In genomic region chr18:46422552-46423055, GRCh38 we compare ENCODE assay signal across 13 cellular contexts.
DNase-seq lines count a peak whose midpoint lies in the region; ATAC-seq and TF ChIP-seq lines count a peak whose summit lies in the region.
"Had no signal": no experiment of that assay in that cellular context is flagged by ENCODE, and none has a peak within 500 bp of the region (broad histone marks: within the 10 kb centered on the region; RNA-seq: fewer than 3 reads in every experiment).

No MANE protein-coding gene starts in this region.

- no peak overlapping the region for H3K4me3 ChIP-seq in MG63
- H3K4me3 ChIP-seq in fibroblast of the aortic adventitia (ENCODE audit: low read depth, low read length) = no peak overlapping the region
- H3K4me3 ChIP-seq: BLaER1 treated with 17β-estradiol and CSF1 and Interleukin-3, amounts not matched to agents 10 nM and 100 nM had no signal

- intact Hi-C loops in posterior vena cava (cut with DNase I) = no loop called here

- H3K36me3 ChIP-seq in MG63 = no peaks in the 10 kb centered on the region

- no peak overlapping the region for H3K27ac Mint-ChIP-seq in activated CD8-positive, alpha-beta memory T cell treated with anti-CD3 and anti-CD28 coated beads, Interleukin-2, amount 10 ng/mL, durations not matched to agents 7 days and 5 days

- H3K36me3 Mint-ChIP-seq in activated CD8-positive, alpha-beta memory T cell treated with anti-CD3 and anti-CD28 coated beads, Interleukin-2, amount 10 ng/mL, durations not matched to agents 7 days and 5 days = no peaks in the 10 kb centered on the region

- ATAC-seq in activated CD8-positive, alpha-beta memory T cell treated with anti-CD3 and anti-CD28 coated beads, Interleukin-2, amount 10 ng/mL, durations not matched to agents 7 days and 5 days = no peak
- no peak for ATAC-seq in GM18502 (IDR thresholded peaks at IDR 0.05; ENCODE audit: poor library complexity, unreplicated experiment)

- no peaks in the 10 kb centered on the region for H3K9me3 Mint-ChIP-seq in activated CD8-positive, alpha-beta memory T cell treated with anti-CD3 and anti-CD28 coated beads, Interleukin-2, amount 10 ng/mL, durations not matched to agents 7 days and 5 days (ENCODE audit: low read depth)

- peak; percentile 22 for DNase-seq in MG63
- peak; percentile 36 for DNase-seq in activated CD8-positive, alpha-beta memory T cell treated with anti-CD3 and anti-CD28 coated beads, Interleukin-2, amount 10 ng/mL, durations not matched to agents 7 days and 5 days
- DNase-seq in fibroblast of the aortic adventitia (ENCODE audit: low read depth) = peak; percentile 58
- DNase-seq in posterior vena cava (ENCODE audit: low spot score) = peak; percentile 82
- no peak for DNase-seq in NCI-H2029 treated with DMSO at 0.1 percent for 48 hours (lab: John Stamatoyannopoulos, UW)
- no peak for DNase-seq in SHP77 treated with DMSO at 0.1 percent for 48 hours (lab: John Stamatoyannopoulos, UW)
- DNase-seq in glomerular visceral epithelial cell (ENCODE audit: extremely low spot score) = no peak
- DNase-seq: DMS153, NCI-H1436, NCI-H2081, NCI-H510A treated with DMSO at 0.1 percent for 48 hours had no signal

- H3K4me3 Mint-ChIP-seq in activated CD8-positive, alpha-beta memory T cell treated with anti-CD3 and anti-CD28 coated beads, Interleukin-2, amount 10 ng/mL, durations not matched to agents 7 days and 5 days = no peak overlapping the region

- CTCF ChIA-PET in activated CD8-positive, alpha-beta memory T cell treated with anti-CD3 and anti-CD28 coated beads, Interleukin-2, amount 10 ng/mL, durations not matched to agents 7 days and 5 days (lab: Charles Lee) = no interaction called here

- TF ChIP-seq CTCF in fibroblast of the aortic adventitia (IDR thresholded peaks at IDR 0.05; ENCODE audit: insufficient read depth, low read length) = no peak

- H3K27me3 ChIP-seq in MG63 = no peaks in the 10 kb centered on the region
- H3K27me3 ChIP-seq: BLaER1 treated with 17β-estradiol and CSF1 and Interleukin-3, amounts not matched to agents 10 nM and 100 nM had no signal

- no peaks in the 10 kb centered on the region for H3K27me3 Mint-ChIP-seq in activated CD8-positive, alpha-beta memory T cell treated with anti-CD3 and anti-CD28 coated beads, Interleukin-2, amount 10 ng/mL, durations not matched to agents 7 days and 5 days

- H3K4me1 Mint-ChIP-seq in activated CD8-positive, alpha-beta memory T cell treated with anti-CD3 and anti-CD28 coated beads, Interleukin-2, amount 10 ng/mL, durations not matched to agents 7 days and 5 days = peaks cover 5% of the 10 kb centered on the region

- no peaks in the 10 kb centered on the region for H3K9me3 ChIP-seq in MG63
- H3K9me3 ChIP-seq: BLaER1 treated with 17β-estradiol and CSF1 and Interleukin-3, amounts not matched to agents 10 nM and 100 nM had no signal

Comparison
In these comparisons a context has a peak if more than half of its experiments do, and no peak if none do; other contexts are left out.
1. DNase-seq: peak in MG63 (single experiment), activated CD8-positive, alpha-beta memory T cell treated with anti-CD3 and anti-CD28 coated beads, Interleukin-2, amount 10 ng/mL, durations not matched to agents 7 days and 5 days (single experiment), fibroblast of the aortic adventitia (single experiment) and posterior vena cava (single experiment); none in NCI-H2029 treated with DMSO at 0.1 percent for 48 hours (single experiment), SHP77 treated with DMSO at 0.1 percent for 48 hours (single experiment) and glomerular visceral epithelial cell (single experiment).